Comparison of ENCODE assay signal across 27 cellular contexts in the genomic region with DNA sequence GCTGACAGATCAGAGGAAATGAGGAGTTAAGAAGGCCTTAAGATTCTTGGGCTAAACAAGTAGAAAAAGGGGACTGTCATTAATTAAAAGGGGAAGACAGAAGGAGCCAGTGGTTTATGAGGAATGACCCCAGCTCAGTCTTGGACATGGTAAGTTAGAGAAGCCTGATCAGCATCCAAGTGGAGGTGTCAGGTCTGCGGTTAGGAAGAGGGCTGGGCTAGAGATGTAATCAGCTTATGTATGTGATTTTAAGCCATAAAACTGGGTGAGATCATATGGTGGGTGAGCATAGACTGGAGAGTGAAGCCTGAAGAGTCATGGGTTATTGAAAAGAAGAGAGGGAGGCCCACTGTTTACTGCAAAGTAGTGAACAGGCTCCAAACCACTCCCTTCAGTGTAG.
DNase-seq lines count a peak whose midpoint lies in the region; ATAC-seq, FAIRE-seq and TF ChIP-seq lines count a peak whose summit lies in the region.
"Had no signal": no experiment of that assay in that cellular context is flagged by ENCODE, and none has a peak within 500 bp of the region (broad histone marks: within the 10 kb centered on the region; RNA-seq: fewer than 3 reads in every experiment).

No MANE protein-coding gene starts in this region.

- ATAC-seq in HG02642 (IDR thresholded peaks at IDR 0.05; ENCODE audit: poor library complexity, unreplicated experiment): no peak
- ATAC-seq: heart right ventricle, left ventricle myocardium superior, SK-N-SH treated with all-trans-retinoic acid at 6 μM for 48 hours, WTC11 had no signal

- H3K4me1 Mint-ChIP-seq in endodermal cell: peaks cover 13% of the 10 kb centered on the region
- H3K4me1 Mint-ChIP-seq: activated CD4-positive, alpha-beta memory T cell treated with anti-CD3 and anti-CD28 coated beads, Interleukin-2, amount 10 ng/mL, durations not matched to agents 7 days and 5 days had no signal

- H3K4me3 ChIP-seq in endodermal cell (ENCODE audit: low read length): no peak overlapping the region
- H3K4me3 ChIP-seq: heart right ventricle, suprapubic skin, vagina had no signal

- H3K4me1 ChIP-seq in endodermal cell (ENCODE audit: control insufficient read depth, insufficient read depth, low read length): no peaks in the 10 kb centered on the region
- H3K4me1 ChIP-seq: suprapubic skin, vagina had no signal

- H3K27ac ChIP-seq in endodermal cell (ENCODE audit: low read depth, low read length): no peak overlapping the region
- H3K27ac ChIP-seq: heart right ventricle, RWPE1, suprapubic skin, vagina had no signal

- H3K36me3 Mint-ChIP-seq in endodermal cell (ENCODE audit: low read depth): no peaks in the 10 kb centered on the region
- H3K36me3 Mint-ChIP-seq: WTC11 had no signal

- H3K27ac Mint-ChIP-seq in endodermal cell: no peak overlapping the region
- H3K27ac Mint-ChIP-seq: activated CD4-positive, alpha-beta memory T cell treated with anti-CD3 and anti-CD28 coated beads, Interleukin-2, amount 10 ng/mL, durations not matched to agents 7 days and 5 days; activated naive CD4-positive, alpha-beta T cell treated with anti-CD3 and anti-CD28 coated beads for 36 hours; immature natural killer cell; WTC11 had no signal

- H3K36me3 ChIP-seq in endodermal cell (ENCODE audit: control insufficient read depth, insufficient read depth, low read length): no peaks in the 10 kb centered on the region

- no peaks in the 10 kb centered on the region for H3K9me3 Mint-ChIP-seq in endodermal cell
- H3K9me3 Mint-ChIP-seq: activated CD4-positive, alpha-beta memory T cell treated with anti-CD3 and anti-CD28 coated beads, Interleukin-2, amount 10 ng/mL, durations not matched to agents 7 days and 5 days; activated naive CD4-positive, alpha-beta T cell treated with anti-CD3 and anti-CD28 coated beads for 36 hours; immature natural killer cell; WTC11 had no signal

- peak; percentile 24 for DNase-seq in CMK (ENCODE audit: low read depth)
- peak; percentile 10 for DNase-seq in HT-29 (ENCODE audit: low spot score)
- DNase-seq in NCI-H82 (lab: John Stamatoyannopoulos, UW): peak; percentile 75
- DNase-seq in glomerular visceral epithelial cell (ENCODE audit: extremely low spot score): peak; percentile 9
- no peak for DNase-seq in GM12891 (ENCODE audit: insufficient read length, low spot score)
- no peak for DNase-seq in endodermal cell
- DNase-seq in hippocampal formation (lab: John Stamatoyannopoulos, UW): no peak
- DNase-seq: activated CD4-positive, alpha-beta memory T cell treated with anti-CD3 and anti-CD28 coated beads, Interleukin-2, amount 10 ng/mL, durations not matched to agents 7 days and 5 days; activated naive CD4-positive, alpha-beta T cell treated with anti-CD3 and anti-CD28 coated beads for 36 hours; activated T-cell treated with anti-CD3 and anti-CD28 coated beads, Interleukin-2, amount 50 U/mL, for 1 hour; anterior cingulate cortex; caudate nucleus; dermis blood vessel endothelial cell; DMS 273 treated with DMSO at 0.1 percent for 48 hours; HCEC 1CT; heart right ventricle; left ventricle myocardium superior; NCI-H1048; NCI-H2081 treated with DMSO at 0.1 percent for 48 hours; posterior cingulate gyrus had no signal

- no peaks in the 10 kb centered on the region for H3K27me3 ChIP-seq in endodermal cell (ENCODE audit: control insufficient read depth, insufficient read depth, low read length, poor library complexity, severe bottlenecking)
- H3K27me3 ChIP-seq: heart right ventricle, suprapubic skin, vagina had no signal

- no peak overlapping the region for H3K4me3 Mint-ChIP-seq in endodermal cell
- H3K4me3 Mint-ChIP-seq: activated CD4-positive, alpha-beta memory T cell treated with anti-CD3 and anti-CD28 coated beads, Interleukin-2, amount 10 ng/mL, durations not matched to agents 7 days and 5 days; activated naive CD4-positive, alpha-beta T cell treated with anti-CD3 and anti-CD28 coated beads for 36 hours; immature natural killer cell; WTC11 had no signal

- H3K27me3 Mint-ChIP-seq in endodermal cell (ENCODE audit: insufficient read depth): no peaks in the 10 kb centered on the region
- H3K27me3 Mint-ChIP-seq: activated CD4-positive, alpha-beta memory T cell treated with anti-CD3 and anti-CD28 coated beads, Interleukin-2, amount 10 ng/mL, durations not matched to agents 7 days and 5 days had no signal

- H3K9ac ChIP-seq in endodermal cell (ENCODE audit: extremely low read depth, low read length, poor library complexity, severe bottlenecking): no peak overlapping the region

- FAIRE-seq in GM12891 (lab: Jason Lieb, UNC): no peak

- 85% methylated on average over 1 of the region's 1 CpG; no CpG with 5 or more reads in 1 of the 2 experiments for WGBS in endodermal cell (ENCODE audit: insufficient coverage in 1 of 2, insufficient read length in 1 of 2), 2 experiments

- peaks cover 12% of the 10 kb centered on the region for H3K9me3 ChIP-seq in endodermal cell (ENCODE audit: control insufficient read depth, low read length)
- H3K9me3 ChIP-seq: heart right ventricle, suprapubic skin, vagina had no signal

- no peak for TF ChIP-seq CTCF in endodermal cell (conservative IDR thresholded peaks at IDR 0.05)

- TF ChIP-seq POLR2A in GM12891 (IDR thresholded peaks at IDR 0.05; ENCODE audit: low read depth, low read length): no peak

TF ChIP-seq in GM12891, 5 proteins besides CTCF, POLR2A, EP300 and RAD21:
- TF ChIP-seq PAX5 (IDR thresholded peaks at IDR 0.05; ENCODE audit: insufficient read depth, low read length, severe bottlenecking) (no peak), SPI1 (IDR thresholded peaks at IDR 0.05; ENCODE audit: low read depth, low read length) (no peak), POLR2AphosphoS5 (IDR thresholded peaks at IDR 0.05; ENCODE audit: low read depth, low read length) (no peak), POU2F2 (IDR thresholded peaks at IDR 0.05; ENCODE audit: low read depth, low read length) (no peak), TAF1 (IDR thresholded peaks at IDR 0.05; ENCODE audit: low read depth, low read length) (no peak)

Comparison
In these comparisons a context has a peak if more than half of its experiments do, and no peak if none do; other contexts are left out.
1. DNase-seq: peak in CMK (single experiment), HT-29 (single experiment), NCI-H82 (single experiment) and glomerular visceral epithelial cell (single experiment); none in GM12891 (single experiment), endodermal cell (single experiment) and hippocampal formation (0 of 2).